27 cellular contexts compared by ENCODE assay signal in the genomic region with DNA sequence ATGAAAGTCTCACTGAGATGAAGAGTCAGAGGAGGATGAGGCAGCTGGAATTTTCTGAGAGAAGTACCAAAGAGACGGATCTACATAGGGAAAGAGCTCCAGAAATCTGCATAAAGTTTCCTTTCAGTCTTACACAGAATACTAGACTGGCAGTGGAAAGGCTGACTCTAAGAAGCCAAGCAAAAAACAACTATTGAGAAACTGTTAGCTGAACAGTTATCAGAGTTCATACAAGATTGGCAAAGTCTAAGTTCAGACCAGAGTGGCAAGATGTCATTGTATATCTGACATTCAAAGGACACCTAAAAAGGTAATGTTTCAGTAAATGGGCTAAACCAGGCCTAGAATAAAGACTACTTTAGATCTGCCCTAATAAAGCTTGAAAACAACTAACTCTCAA.
"Had no signal": no experiment of that assay in that cellular context is flagged by ENCODE, and none has a peak within 500 bp of the region (broad histone marks: within the 10 kb centered on the region; RNA-seq: fewer than 3 reads in every experiment).

No MANE protein-coding gene starts in this region.

- H3K27me3 ChIP-seq: colonic mucosa, dorsolateral prefrontal cortex, esophagus muscularis mucosa, esophagus squamous epithelium, foreskin keratinocyte, gastrocnemius medialis, gastroesophageal sphincter, heart left ventricle, heart right ventricle had no signal

- H3K9me3 ChIP-seq: colonic mucosa, esophagus muscularis mucosa, esophagus squamous epithelium, gastroesophageal sphincter had no signal

- FAIRE-seq: endometrium, endothelial cell of umbilical vein, frontal cortex had no signal

- H3K27ac ChIP-seq: colonic mucosa, coronary artery, dorsolateral prefrontal cortex, epithelial cell of prostate, esophagus muscularis mucosa, esophagus squamous epithelium, foreskin keratinocyte, gastrocnemius medialis, gastroesophageal sphincter, heart left ventricle, heart right ventricle had no signal

- DNase-seq: colonic mucosa; cortex of kidney; dermis blood vessel endothelial cell; dorsolateral prefrontal cortex; effector CD4-positive, alpha-beta T cell; effector CD8-positive, alpha-beta T cell; effector memory CD4-positive, alpha-beta T cell; effector memory CD8-positive, alpha-beta T cell; endodermal cell; erythroblast; esophagus squamous epithelium; foreskin fibroblast; foreskin keratinocyte; foreskin melanocyte; gastrocnemius medialis; glutamatergic neuron; head of caudate nucleus; heart left ventricle; heart right ventricle had no signal

- H3K4me3 ChIP-seq: colonic mucosa, coronary artery, dorsolateral prefrontal cortex, esophagus muscularis mucosa, esophagus squamous epithelium, gastrocnemius medialis, gastroesophageal sphincter, heart left ventricle, heart right ventricle had no signal

- ATAC-seq: effector memory CD8-positive, alpha-beta T cell; esophagus mucosa; foreskin keratinocyte; gastrocnemius medialis; gastroesophageal sphincter; heart left ventricle; heart right ventricle had no signal

- H3K36me3 ChIP-seq: colonic mucosa, esophagus muscularis mucosa, esophagus squamous epithelium, gastrocnemius medialis, gastroesophageal sphincter, heart left ventricle, heart right ventricle had no signal

- H3K4me1 ChIP-seq: colonic mucosa, esophagus muscularis mucosa, foreskin keratinocyte, gastrocnemius medialis, gastroesophageal sphincter, heart left ventricle, heart right ventricle had no signal
